8 cellular contexts compared by ENCODE assay signal in genomic region chr11:94493443-94494199, GRCh38. TPM values are rescaled to one million over a fixed set of nuclear protein-coding genes. Genes with fewer than 3 reads are reported as not detected.
DNase-seq lines count a peak whose midpoint lies in the region; ATAC-seq and TF ChIP-seq lines count a peak whose summit lies in the region.

ANKRD49 (plus strand) TSS chr11:94493984; CDS start chr11:94496694, 2,710 bp downstream.
MRE11 (minus strand) TSS chr11:94493844; CDS start chr11:94492801, 1,043 bp downstream.

- peak within 1 kb of the TSS; percentile 99 for H2AFZ ChIP-seq in osteoblast (ENCODE audit: low read length)

- H3K4me3 Mint-ChIP-seq in activated naive CD8-positive, alpha-beta T cell, result peak within 1 kb of the TSS; percentile 96
- peak within 1 kb of the TSS; percentile 91 for H3K4me3 Mint-ChIP-seq in glutamatergic neuron (ENCODE audit: unreplicated experiment)

- H4K20me1 ChIP-seq in osteoblast (ENCODE audit: insufficient read depth, low read length), result no peaks in the 10 kb centered on the region

- peaks cover 35% of the 10 kb centered on the region for H3K79me2 ChIP-seq in osteoblast (ENCODE audit: insufficient read depth, low read length)

- peak within 1 kb of the TSS; percentile 85 for H3K27ac ChIP-seq in osteoblast (ENCODE audit: low read depth, low read length)
- H3K27ac ChIP-seq in thoracic aorta, result peak within 1 kb of the TSS; percentile 78 to 82

- no peaks in the 10 kb centered on the region for H3K27me3 ChIP-seq in osteoblast (ENCODE audit: insufficient read depth, low read length)
- H3K27me3 ChIP-seq in thoracic aorta (replicated peaks; ENCODE audit: insufficient read depth), result no peaks in the 10 kb centered on the region

- H3K9me3 ChIP-seq in osteoblast (ENCODE audit: low read depth, low read length) (no peaks in the 10 kb centered on the region), thoracic aorta (no peaks in the 10 kb centered on the region)

- H3K4me1 Mint-ChIP-seq in activated naive CD8-positive, alpha-beta T cell (ENCODE audit: low read depth), result peaks cover 44% of the 10 kb centered on the region
- H3K4me1 Mint-ChIP-seq in glutamatergic neuron (ENCODE audit: low read depth, unreplicated experiment), result peaks cover 4% of the 10 kb centered on the region

- H3K36me3 ChIP-seq in osteoblast (ENCODE audit: insufficient read depth, low read length) (peaks cover 18% of the 10 kb centered on the region), thoracic aorta (peaks cover 13% of the 10 kb centered on the region)

- peak within 1 kb of the TSS; percentile 96 for H3K27ac Mint-ChIP-seq in activated naive CD8-positive, alpha-beta T cell
- H3K27ac Mint-ChIP-seq in glutamatergic neuron (ENCODE audit: unreplicated experiment), result peak within 1 kb of the TSS; percentile 40

- TF ChIP-seq CTCF in glutamatergic neuron (IDR thresholded peaks at IDR 0.05; ENCODE audit: partially characterized antibody, unreplicated experiment) (no peak), osteoblast (IDR thresholded peaks at IDR 0.05; ENCODE audit: extremely low read depth, low read depth, low read length) (no peak), thoracic aorta (IDR thresholded peaks at IDR 0.05) (no peak)

- no peaks in the 10 kb centered on the region for H3K27me3 Mint-ChIP-seq in activated naive CD8-positive, alpha-beta T cell
- H3K27me3 Mint-ChIP-seq in glutamatergic neuron (ENCODE audit: unreplicated experiment), result peaks cover 1% of the 10 kb centered on the region

- H3K4me3 ChIP-seq in GM08714 (ENCODE audit: low read length), result peak within 1 kb of the TSS; percentile 94
- H3K4me3 ChIP-seq in osteoblast (ENCODE audit: insufficient read depth, low read length), result peak within 1 kb of the TSS; percentile 96
- peak within 1 kb of the TSS; percentile 97 for H3K4me3 ChIP-seq in thoracic aorta

- H3K4me2 ChIP-seq in osteoblast (ENCODE audit: insufficient read depth, low read length), result peak within 1 kb of the TSS; percentile 97

- ATAC-seq in HG02623 (IDR thresholded peaks at IDR 0.05; ENCODE audit: unreplicated experiment) (peak; percentile 100), thoracic aorta (ENCODE audit: insufficient number of reproducible peaks, low FRiP score, low read depth) (peak; percentile 99)

- H3K9me3 Mint-ChIP-seq in activated naive CD8-positive, alpha-beta T cell (ENCODE audit: low read depth), result no peaks in the 10 kb centered on the region
- H3K9me3 Mint-ChIP-seq in glutamatergic neuron (ENCODE audit: unreplicated experiment), result no peaks in the 10 kb centered on the region

- DNase-seq in NCI-H1105 (lab: John Stamatoyannopoulos, UW) (peak; percentile 98), SKM-1 treated with dmso at 0.1 percent for 144 hours (lab: John Stamatoyannopoulos, UW; ENCODE audit: unreplicated experiment) (peak; percentile 92), glutamatergic neuron (peak; percentile 96), osteoblast (ENCODE audit: insufficient read length, low spot score, missing footprints) (peak; percentile 95), thoracic aorta (ENCODE audit: low spot score) (peak; percentile 91)

- H3K4me1 ChIP-seq in osteoblast (ENCODE audit: insufficient read depth, low read length) (peaks cover 7% of the 10 kb centered on the region), thoracic aorta (ENCODE audit: control insufficient read depth in 1 of 2, low read depth in 2 of 2) (peaks cover 13 to 33% of the 10 kb centered on the region in 2 donors)

- H3K36me3 Mint-ChIP-seq in activated naive CD8-positive, alpha-beta T cell, result peaks cover 17% of the 10 kb centered on the region
- peaks cover 2% of the 10 kb centered on the region for H3K36me3 Mint-ChIP-seq in glutamatergic neuron (ENCODE audit: unreplicated experiment)

RNA-seq across cellular contexts. Expression of gene ANKRD49, which starts in this region (rescaled TPM):
- 11.9 TPM for total RNA-seq in glutamatergic neuron (ENCODE audit: unreplicated experiment)
- 13.0 and 14.1 TPM in 2 replicates for total RNA-seq in osteoblast
- 10 to 100 TPM; 18.8 to 20.8 TPM for total RNA-seq in thoracic aorta

RNA-seq across cellular contexts. Expression of gene MRE11, which starts in this region (rescaled TPM):
- total RNA-seq in glutamatergic neuron (ENCODE audit: unreplicated experiment) (14.4 TPM), osteoblast (10.1 and 15.0 TPM in 2 replicates), thoracic aorta (10 to 100 TPM in 1 of 2 donors, 1 to 10 TPM in 1; 7.9 to 12.6 TPM)

Comparison
In these comparisons a context has a peak if more than half of its experiments do, and no peak if none do; other contexts are left out.
1. Peak in every context shown above with its lines: DNase-seq, ATAC-seq, H3K4me3 ChIP-seq and H3K27ac ChIP-seq.